In genomic region chr6:111761783-111762312, GRCh38 we compare ENCODE assay signal across 8 cellular contexts.
DNase-seq lines count a peak whose midpoint lies in the region; ATAC-seq and TF ChIP-seq lines count a peak whose summit lies in the region.

No MANE protein-coding gene starts in this region.

- H3K4me3 ChIP-seq in right atrium auricular region (no peak overlapping the region), prostate gland (no peak overlapping the region)

- H3K4me3 Mint-ChIP-seq in activated CD4-positive, alpha-beta T cell treated with anti-CD3 and anti-CD28 coated beads, Interleukin-2, amount 10 ng/mL, durations not matched to agents 24 days and 14 days, result peak overlapping the region; percentile 81

- WGBS in prostate gland, result 79% methylated on average over 7 of the region's 7 CpGs

- TF ChIP-seq POLR2A in prostate gland (IDR thresholded peaks at IDR 0.05) (no peak), erythroblast (IDR thresholded peaks at IDR 0.05; ENCODE audit: low read length) (no peak)

- H3K9me3 ChIP-seq in right atrium auricular region, result no peaks in the 10 kb centered on the region
- H3K9me3 ChIP-seq in prostate gland, result no peaks in the 10 kb centered on the region

- H3K36me3 ChIP-seq in right atrium auricular region, result no peaks in the 10 kb centered on the region
- H3K36me3 ChIP-seq in prostate gland, result no peaks in the 10 kb centered on the region

- no peak for ATAC-seq in HG02981 (IDR thresholded peaks at IDR 0.05; ENCODE audit: unreplicated experiment)

- peaks cover 94% of the 10 kb centered on the region for H3K4me1 Mint-ChIP-seq in activated CD4-positive, alpha-beta T cell treated with anti-CD3 and anti-CD28 coated beads, Interleukin-2, amount 10 ng/mL, durations not matched to agents 24 days and 14 days

- intact Hi-C loops in activated CD4-positive, alpha-beta T cell treated with anti-CD3 and anti-CD28 coated beads, Interleukin-2, amount 10 ng/mL, durations not matched to agents 24 days and 14 days (cut with micrococcal nuclease), result loop anchor here (1.0 to 10.0 kb wide), 3 partner anchors 84 to 277 kb away; partner anchors contain the start of gene REV3L
- intact Hi-C loops in prostate gland (cut with DNase I), result no loop called here

- H3K27ac Mint-ChIP-seq in activated CD4-positive, alpha-beta T cell treated with anti-CD3 and anti-CD28 coated beads, Interleukin-2, amount 10 ng/mL, durations not matched to agents 24 days and 14 days, result peak overlapping the region; percentile 96

- H3K9me3 Mint-ChIP-seq in activated CD4-positive, alpha-beta T cell treated with anti-CD3 and anti-CD28 coated beads, Interleukin-2, amount 10 ng/mL, durations not matched to agents 24 days and 14 days, result no peaks in the 10 kb centered on the region

- peaks cover 65% of the 10 kb centered on the region for H3K36me3 Mint-ChIP-seq in activated CD4-positive, alpha-beta T cell treated with anti-CD3 and anti-CD28 coated beads, Interleukin-2, amount 10 ng/mL, durations not matched to agents 24 days and 14 days (ENCODE audit: low read depth)

- no peaks in the 10 kb centered on the region for H3K27me3 Mint-ChIP-seq in activated CD4-positive, alpha-beta T cell treated with anti-CD3 and anti-CD28 coated beads, Interleukin-2, amount 10 ng/mL, durations not matched to agents 24 days and 14 days

- DNase-seq in stimulated activated CD4-positive, alpha-beta T cell treated with anti-CD3 and anti-CD28 coated beads, Interleukin-12 subunit alpha, Interleukin-12 subunit beta, amount 100 ng/mL, for 4 hours, result peak; percentile 43
- no peak for DNase-seq in stimulated activated CD4-positive, alpha-beta T cell treated with anti-CD3 and anti-CD28 coated beads, Interleukin-2, amount 100 ng/mL, for 48 hours
- DNase-seq in activated CD4-positive, alpha-beta T cell treated with anti-CD3 and anti-CD28 coated beads, Interleukin-2, amount 10 ng/mL, durations not matched to agents 24 days and 14 days, result peak; percentile 77
- DNase-seq in right atrium auricular region (ENCODE audit: low spot score) (no peak), prostate gland (ENCODE audit: low spot score) (no peak), erythroblast (lab: John Stamatoyannopoulos, UW) (no peak), COLO668 (lab: John Stamatoyannopoulos, UW; ENCODE audit: unreplicated experiment) (no peak)

- no peaks in the 10 kb centered on the region for H3K27me3 ChIP-seq in right atrium auricular region
- H3K27me3 ChIP-seq in prostate gland (replicated peaks; ENCODE audit: insufficient read depth), result no peaks in the 10 kb centered on the region

- peak overlapping the region; percentile 7 to 25 for H3K27ac ChIP-seq in right atrium auricular region
- no peak overlapping the region for H3K27ac ChIP-seq in prostate gland

- H3K4me1 ChIP-seq in right atrium auricular region (peaks cover 0 to 83% of the 10 kb centered on the region in 2 donors), prostate gland (replicated peaks) (no peaks in the 10 kb centered on the region)

- TF ChIP-seq CTCF in right atrium auricular region (IDR thresholded peaks at IDR 0.05) (no peak), prostate gland (IDR thresholded peaks at IDR 0.05) (no peak)

Comparison
In these comparisons a context has a peak if more than half of its experiments do, and no peak if none do; other contexts are left out.
1. DNase-seq: peak in stimulated activated CD4-positive, alpha-beta T cell treated with anti-CD3 and anti-CD28 coated beads, Interleukin-12 subunit alpha, Interleukin-12 subunit beta, amount 100 ng/mL, for 4 hours (single experiment) and activated CD4-positive, alpha-beta T cell treated with anti-CD3 and anti-CD28 coated beads, Interleukin-2, amount 10 ng/mL, durations not matched to agents 24 days and 14 days (single experiment); none in stimulated activated CD4-positive, alpha-beta T cell treated with anti-CD3 and anti-CD28 coated beads, Interleukin-2, amount 100 ng/mL, for 48 hours (0 of 2), right atrium auricular region (single experiment), prostate gland (single experiment), erythroblast (0 of 2) and COLO668 (single experiment).
2. H3K27ac ChIP-seq: peak in right atrium auricular region (2 of 2); none in prostate gland (0 of 2).